In genomic region chr17:35376245-35376644, GRCh38 we compare ENCODE assay signal across 10 cellular contexts. TPM values are rescaled to one million over a fixed set of nuclear protein-coding genes. Genes with fewer than 3 reads are reported as not detected.
A peak's percentile ranks its signal among the peaks of the same experiment; 100 is the strongest.
DNase-seq lines count a peak whose midpoint lies in the region; ATAC-seq and TF ChIP-seq lines count a peak whose summit lies in the region.
"Had no signal": no experiment of that assay in that cellular context is flagged by ENCODE, and none has a peak within 500 bp of the region (broad histone marks: within the 10 kb centered on the region; RNA-seq: fewer than 3 reads in every experiment).

No MANE protein-coding gene starts in this region.

- no peaks in the 10 kb centered on the region for H3K9me3 ChIP-seq in CD4-positive, alpha-beta memory T cell (ENCODE audit: control insufficient read depth in 1 of 2, low read length in 2 of 2)
- no peaks in the 10 kb centered on the region for H3K9me3 ChIP-seq in sigmoid colon

- peaks cover 0 to 2% (median 0%) of the 10 kb centered on the region in 8 donors for H3K9me3 Mint-ChIP-seq in CD4-positive, alpha-beta memory T cell
- H3K9me3 Mint-ChIP-seq in activated naive CD4-positive, alpha-beta T cell treated with anti-CD3 and anti-CD28 coated beads for 36 hours: peaks cover 2% of the 10 kb centered on the region

- H3K27me3 Mint-ChIP-seq in CD4-positive, alpha-beta memory T cell: no peaks in the 10 kb centered on the region
- no peaks in the 10 kb centered on the region for H3K27me3 Mint-ChIP-seq in activated naive CD4-positive, alpha-beta T cell treated with anti-CD3 and anti-CD28 coated beads for 36 hours (ENCODE audit: low read depth)

- intact Hi-C loops in CD4-positive, alpha-beta memory T cell (cut with micrococcal nuclease): no loop called here
- intact Hi-C loops in sigmoid colon (cut with DNase I): no loop called here
- intact Hi-C loops in activated naive CD4-positive, alpha-beta T cell treated with anti-CD3 and anti-CD28 coated beads for 36 hours (cut with micrococcal nuclease): loop anchor here (10.0 kb wide), 2 partner anchors 161 to 429 kb away; partner anchors contain the start of gene TAF15

- in situ Hi-C loops in KBM-7 (cut with MboI; ENCODE audit: low pct_unique_long_range_greater_than_20kb, low sequenced_read_pairs): no loop called here

- no peak for DNase-seq in CD4-positive, alpha-beta memory T cell
- DNase-seq in KBM-7: peak; percentile 41
- peak; percentile 20 for DNase-seq in choroid plexus epithelial cell (ENCODE audit: low read depth)
- no peak for DNase-seq in sigmoid colon
- no peak for DNase-seq in caudate nucleus (lab: John Stamatoyannopoulos, UW)
- no peak for DNase-seq in ecto neural progenitor cell (ENCODE audit: low spot score)
- no peak for DNase-seq in activated naive CD4-positive, alpha-beta T cell treated with anti-CD3 and anti-CD28 coated beads for 36 hours
- DNase-seq: mesendoderm; stimulated activated CD4-positive, alpha-beta T cell treated with anti-CD3 and anti-CD28 coated beads, Interleukin-1b, Interleukin-23, amount 100 ng/mL, for 48 hours had no signal

- peak overlapping the region; percentile 6 for H3K27ac ChIP-seq in CD4-positive, alpha-beta memory T cell (ENCODE audit: low read depth, low read length)
- H3K27ac ChIP-seq in sigmoid colon (peak overlapping the region; percentile 35 to 95 (median 42)), caudate nucleus (ENCODE audit: low read depth, low read length) (no peak overlapping the region)

- no peak for TF ChIP-seq POLR2A in sigmoid colon (IDR thresholded peaks at IDR 0.05)

- TF ChIP-seq EP300 in sigmoid colon (IDR thresholded peaks at IDR 0.05): no peak

- CTCF ChIA-PET in CD4-positive, alpha-beta memory T cell (lab: Charles Lee; ENCODE audit: partially characterized antibody): interaction anchor here (5.2 kb wide), 1 partner anchor 64 kb away, joined by 29 read pairs; no protein-coding TSS in a partner anchor
- CTCF ChIA-PET in activated naive CD4-positive, alpha-beta T cell treated with anti-CD3 and anti-CD28 coated beads for 36 hours (lab: Charles Lee): no interaction called here

- peak overlapping the region; percentile 49 to 93 (median 87) for H3K27ac Mint-ChIP-seq in CD4-positive, alpha-beta memory T cell
- no peak overlapping the region for H3K27ac Mint-ChIP-seq in activated naive CD4-positive, alpha-beta T cell treated with anti-CD3 and anti-CD28 coated beads for 36 hours

- peaks cover 31% of the 10 kb centered on the region for H3K4me1 ChIP-seq in CD4-positive, alpha-beta memory T cell (ENCODE audit: insufficient read depth, low read length)
- peaks cover 0 to 24% (median 0%) of the 10 kb centered on the region in 4 donors for H3K4me1 ChIP-seq in sigmoid colon

- peak overlapping the region in 6 of 8 donors; percentile 7 to 81 (median 58) for H3K4me3 Mint-ChIP-seq in CD4-positive, alpha-beta memory T cell
- H3K4me3 Mint-ChIP-seq in activated naive CD4-positive, alpha-beta T cell treated with anti-CD3 and anti-CD28 coated beads for 36 hours: no peak overlapping the region

- 30 to 43% methylated on average over 1 of the region's 1 CpG for WGBS in sigmoid colon, 2 donors

- H3K4me1 Mint-ChIP-seq in CD4-positive, alpha-beta memory T cell: peaks cover 21 to 47% (median 32%) of the 10 kb centered on the region in 4 donors
- peaks cover 29% of the 10 kb centered on the region for H3K4me1 Mint-ChIP-seq in activated naive CD4-positive, alpha-beta T cell treated with anti-CD3 and anti-CD28 coated beads for 36 hours (ENCODE audit: low read depth)

- H3K27me3 ChIP-seq in CD4-positive, alpha-beta memory T cell (ENCODE audit: insufficient read depth, low read length): no peaks in the 10 kb centered on the region
- H3K27me3 ChIP-seq in sigmoid colon: peaks cover 0 to 24% (median 0%) of the 10 kb centered on the region in 3 donors

- no peak overlapping the region for H3K4me3 ChIP-seq in CD4-positive, alpha-beta memory T cell (ENCODE audit: low read length in 2 of 2)
- H3K4me3 ChIP-seq in choroid plexus epithelial cell (ENCODE audit: low read depth, low read length) (no peak overlapping the region), sigmoid colon (no peak overlapping the region)

- ATAC-seq in HG03095 (IDR thresholded peaks at IDR 0.05; ENCODE audit: unreplicated experiment): no peak

- TF ChIP-seq CTCF in choroid plexus epithelial cell (conservative IDR thresholded peaks at IDR 0.05; ENCODE audit: low read depth, low read length) (no peak), sigmoid colon (IDR thresholded peaks at IDR 0.05) (no peak)

- no peaks in the 10 kb centered on the region for H3K36me3 ChIP-seq in CD4-positive, alpha-beta memory T cell (ENCODE audit: insufficient read depth, low read length)
- no peaks in the 10 kb centered on the region for H3K36me3 ChIP-seq in sigmoid colon

- POLR2A ChIA-PET in CD4-positive, alpha-beta memory T cell (lab: Charles Lee; ENCODE audit: partially characterized antibody): interaction anchor here (0.9 to 6.8 kb wide), 3 partner anchors 57 to 160 kb away, joined by 4 to 110 read pairs (median 43); partner anchors contain the start of gene SLFN12L

- peaks cover 0 to 12% of the 10 kb centered on the region in 2 donors for H3K36me3 Mint-ChIP-seq in CD4-positive, alpha-beta memory T cell
- peaks cover 11% of the 10 kb centered on the region for H3K36me3 Mint-ChIP-seq in activated naive CD4-positive, alpha-beta T cell treated with anti-CD3 and anti-CD28 coated beads for 36 hours (ENCODE audit: low read depth)

RNA-seq across cellular contexts. Expression of gene SLFN11, which starts 2.8 kb away (rescaled TPM):
- 10 to 100 TPM; 72.4 to 74.2 TPM for total RNA-seq in CD4-positive, alpha-beta memory T cell
- 10 to 100 TPM in 1 of 2 donors, 1 to 10 TPM in 1; 6.6 to 13.6 TPM for polyA plus RNA-seq in CD4-positive, alpha-beta memory T cell
- 10 to 100 TPM; 17.8 to 28.0 (median 25.7) TPM for total RNA-seq in sigmoid colon
- 1 to 10 TPM; 1.2 to 4.6 (median 4.3) TPM for polyA plus RNA-seq in sigmoid colon
- total RNA-seq in activated naive CD4-positive, alpha-beta T cell treated with anti-CD3 and anti-CD28 coated beads for 36 hours: 10 to 100 TPM; 46.4 to 49.6 TPM

RNA-seq across cellular contexts. Expression of gene SLFN12, which starts 56.1 kb away (rescaled TPM):
- 1 to 10 TPM; 6.5 to 8.9 TPM for total RNA-seq in CD4-positive, alpha-beta memory T cell
- 1 to 10 TPM in 1 of 2 donors, under 1 TPM in 1; 0.75 to 2.0 TPM for polyA plus RNA-seq in CD4-positive, alpha-beta memory T cell
- 10 to 100 TPM in 2 of 4 donors, 1 to 10 TPM in 2; 6.4 to 19.9 (median 10.2) TPM for total RNA-seq in sigmoid colon
- 1 to 10 TPM in 2 of 3 donors, under 1 TPM in 1; 0.69 to 1.2 (median 1.1) TPM for polyA plus RNA-seq in sigmoid colon
- 1 to 10 TPM; 5.3 to 5.6 TPM for total RNA-seq in activated naive CD4-positive, alpha-beta T cell treated with anti-CD3 and anti-CD28 coated beads for 36 hours

Comparison
In these comparisons a context has a peak if more than half of its experiments do, and no peak if none do; other contexts are left out.
1. DNase-seq: peak in KBM-7 (single experiment) and choroid plexus epithelial cell (single experiment); none in CD4-positive, alpha-beta memory T cell (0 of 5), sigmoid colon (single experiment), caudate nucleus (0 of 61), ecto neural progenitor cell (single experiment) and activated naive CD4-positive, alpha-beta T cell treated with anti-CD3 and anti-CD28 coated beads for 36 hours (single experiment).